26 cellular contexts compared by ENCODE assay signal in the genomic region with DNA sequence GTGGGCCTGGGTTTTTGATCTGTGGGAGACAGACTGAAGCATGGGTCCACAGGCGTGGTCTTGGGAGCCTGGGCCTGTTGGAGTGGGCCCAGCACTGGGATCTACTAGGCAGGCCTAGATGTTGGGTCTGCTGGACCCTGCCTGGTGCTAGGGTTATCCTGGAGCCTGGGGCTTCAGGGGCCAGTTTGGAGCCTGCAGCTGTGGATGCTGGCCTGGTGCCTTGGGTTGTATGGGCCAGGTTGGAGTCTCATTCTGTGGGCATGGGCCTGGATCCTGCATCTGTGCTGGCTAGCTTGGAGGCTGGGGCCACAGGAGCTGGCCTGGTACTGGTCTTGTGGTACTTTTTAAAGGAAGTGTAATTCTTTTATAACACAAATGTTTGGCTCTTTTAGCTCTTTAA.
DNase-seq lines count a peak whose midpoint lies in the region; ATAC-seq and TF ChIP-seq lines count a peak whose summit lies in the region.
"Had no signal": no experiment of that assay in that cellular context is flagged by ENCODE, and none has a peak within 500 bp of the region (broad histone marks: within the 10 kb centered on the region; RNA-seq: fewer than 3 reads in every experiment).

No MANE protein-coding gene starts in this region.

- ATAC-seq in Right ventricle myocardium inferior (peak; percentile 13), left lobe of liver (peak; percentile 53), upper lobe of right lung (peak; percentile 14), HG02571 (IDR thresholded peaks at IDR 0.05; ENCODE audit: unreplicated experiment) (no peak)
- no peak for ATAC-seq in natural killer cell treated with Interleukin-12 subunit alpha and Interleukin-12 subunit beta and Interleukin-15 and Interleukin-18, amount 100 ng/mL, for 72 hours
- ATAC-seq: A549 had no signal

- H3K27me3 ChIP-seq in right atrium auricular region, result no peaks in the 10 kb centered on the region
- H3K27me3 ChIP-seq in neuronal stem cell (ENCODE audit: control insufficient read depth in 3 of 3, insufficient read depth in 3 of 3, low read depth in 1 of 3, low read length in 3 of 3), result no peaks in the 10 kb centered on the region
- no peaks in the 10 kb centered on the region for H3K27me3 ChIP-seq in upper lobe of right lung
- H3K27me3 ChIP-seq: BLaER1 had no signal

- WGBS in neuronal stem cell (ENCODE audit: extremely low coverage in 2 of 2, insufficient read length in 2 of 2, insufficient replicate concordance in 1 of 2), 2 donors, result no CpG with 5 or more reads among the region's 1 CpG

- H3K27ac ChIP-seq in right atrium auricular region (no peak overlapping the region), neuronal stem cell (replicated peaks; ENCODE audit: low read length) (no peak overlapping the region), upper lobe of right lung (no peak overlapping the region)
- H3K27ac ChIP-seq: 22Rv1, A549, BLaER1 had no signal

- peaks cover 5% of the 10 kb centered on the region for H3K4me1 Mint-ChIP-seq in activated T-helper 2 cell treated with anti-CD3 and anti-CD28 coated beads, Interferon-gamma antibody, Interleukin-2, Interleukin-4, amounts not matched to agents 10 μg/mL and 5 μg/mL and 100 μg/mL, durations not matched to agents 14 hours and 24 hours and 36 hours (ENCODE audit: low read depth)
- H3K4me1 Mint-ChIP-seq in natural killer cell treated with Interleukin-12 subunit alpha and Interleukin-12 subunit beta and Interleukin-15 and Interleukin-18, amount 100 ng/mL, for 72 hours (ENCODE audit: low read depth in 2 of 2), result peaks cover 0 to 11% of the 10 kb centered on the region in 2 donors
- H3K4me1 Mint-ChIP-seq: B cell had no signal

- no peak overlapping the region for H3K27ac Mint-ChIP-seq in activated T-helper 2 cell treated with anti-CD3 and anti-CD28 coated beads, Interferon-gamma antibody, Interleukin-2, Interleukin-4, amounts not matched to agents 10 μg/mL and 5 μg/mL and 100 μg/mL, durations not matched to agents 14 hours and 24 hours and 36 hours
- H3K27ac Mint-ChIP-seq in natural killer cell treated with Interleukin-12 subunit alpha and Interleukin-12 subunit beta and Interleukin-15 and Interleukin-18, amount 100 ng/mL, for 72 hours, result no peak overlapping the region
- H3K27ac Mint-ChIP-seq: B cell; CD14-positive monocyte; CD4-positive, alpha-beta memory T cell; CD4-positive, CD25-positive, alpha-beta regulatory T cell; CD8-positive, alpha-beta memory T cell had no signal

- intact Hi-C loops in Right ventricle myocardium inferior (cut with DNase I), result no loop called here
- intact Hi-C loops in upper lobe of right lung (cut with DNase I), result no loop called here
- intact Hi-C loops in activated T-helper 2 cell treated with anti-CD3 and anti-CD28 coated beads, Interferon-gamma antibody, Interleukin-2, Interleukin-4, amounts not matched to agents 10 μg/mL and 5 μg/mL and 100 μg/mL, durations not matched to agents 14 hours and 24 hours and 36 hours (cut with micrococcal nuclease), result no loop called here

- no peak overlapping the region for H2BK15ac ChIP-seq in neuronal stem cell (ENCODE audit: low read length)

- H2BK120ac ChIP-seq in neuronal stem cell (ENCODE audit: low read depth, low read length), result no peak overlapping the region

- H2BK5ac ChIP-seq in neuronal stem cell (ENCODE audit: low read length), result peak overlapping the region; percentile 14

- H3K4ac ChIP-seq in neuronal stem cell (ENCODE audit: low read length), result no peak overlapping the region

- H3K4me2 ChIP-seq in neuronal stem cell (ENCODE audit: insufficient read depth, low read length, poor library complexity, severe bottlenecking), result no peak overlapping the region
- H3K4me2 ChIP-seq: A549, BLaER1 had no signal

- H3K9ac ChIP-seq in neuronal stem cell (ENCODE audit: low read depth, low read length, poor library complexity), result no peak overlapping the region
- H3K9ac ChIP-seq: BLaER1 had no signal

- H2BK12ac ChIP-seq in neuronal stem cell (ENCODE audit: low read length), result no peak overlapping the region

- no peak overlapping the region for H2AK5ac ChIP-seq in neuronal stem cell (ENCODE audit: low read depth, low read length)

- peaks cover 0 to 39% of the 10 kb centered on the region in 2 donors for H3K9me3 ChIP-seq in right atrium auricular region
- H3K9me3 ChIP-seq in neuronal stem cell (replicated peaks in 1 of 2; ENCODE audit: control insufficient read depth in 2 of 2, insufficient read depth in 1 of 2, low read depth in 1 of 2, low read length in 2 of 2), result peaks cover 8 to 26% of the 10 kb centered on the region in 2 donors
- no peaks in the 10 kb centered on the region for H3K9me3 ChIP-seq in upper lobe of right lung

- H3K4me3 Mint-ChIP-seq in activated T-helper 2 cell treated with anti-CD3 and anti-CD28 coated beads, Interferon-gamma antibody, Interleukin-2, Interleukin-4, amounts not matched to agents 10 μg/mL and 5 μg/mL and 100 μg/mL, durations not matched to agents 14 hours and 24 hours and 36 hours (ENCODE audit: low read depth), result no peak overlapping the region
- no peak overlapping the region for H3K4me3 Mint-ChIP-seq in natural killer cell treated with Interleukin-12 subunit alpha and Interleukin-12 subunit beta and Interleukin-15 and Interleukin-18, amount 100 ng/mL, for 72 hours
- H3K4me3 Mint-ChIP-seq: B cell; CD14-positive monocyte; CD4-positive, CD25-positive, alpha-beta regulatory T cell; CD8-positive, alpha-beta memory T cell had no signal

- H3K23ac ChIP-seq in neuronal stem cell (ENCODE audit: low read depth, low read length, poor library complexity), result no peak overlapping the region

- peaks cover 6% of the 10 kb centered on the region for H3K79me1 ChIP-seq in neuronal stem cell (ENCODE audit: low read depth, low read length)

- H3K36me3 Mint-ChIP-seq in activated T-helper 2 cell treated with anti-CD3 and anti-CD28 coated beads, Interferon-gamma antibody, Interleukin-2, Interleukin-4, amounts not matched to agents 10 μg/mL and 5 μg/mL and 100 μg/mL, durations not matched to agents 14 hours and 24 hours and 36 hours (ENCODE audit: low read depth), result peaks cover 10% of the 10 kb centered on the region
- H3K36me3 Mint-ChIP-seq in natural killer cell treated with Interleukin-12 subunit alpha and Interleukin-12 subunit beta and Interleukin-15 and Interleukin-18, amount 100 ng/mL, for 72 hours, result peaks cover 32% of the 10 kb centered on the region

- H3K14ac ChIP-seq in neuronal stem cell (ENCODE audit: low read length), result no peak overlapping the region

- no peak overlapping the region for H4K91ac ChIP-seq in neuronal stem cell (ENCODE audit: low read depth, low read length, poor library complexity)

- no peaks in the 10 kb centered on the region for H3K27me3 Mint-ChIP-seq in activated T-helper 2 cell treated with anti-CD3 and anti-CD28 coated beads, Interferon-gamma antibody, Interleukin-2, Interleukin-4, amounts not matched to agents 10 μg/mL and 5 μg/mL and 100 μg/mL, durations not matched to agents 14 hours and 24 hours and 36 hours (ENCODE audit: low read depth)
- H3K27me3 Mint-ChIP-seq in natural killer cell treated with Interleukin-12 subunit alpha and Interleukin-12 subunit beta and Interleukin-15 and Interleukin-18, amount 100 ng/mL, for 72 hours, result no peaks in the 10 kb centered on the region
- H3K27me3 Mint-ChIP-seq: B cell; CD4-positive, alpha-beta memory T cell; CD4-positive, CD25-positive, alpha-beta regulatory T cell had no signal

- H3K18ac ChIP-seq in neuronal stem cell (ENCODE audit: low read length), result no peak overlapping the region

- H3K9me3 Mint-ChIP-seq in activated T-helper 2 cell treated with anti-CD3 and anti-CD28 coated beads, Interferon-gamma antibody, Interleukin-2, Interleukin-4, amounts not matched to agents 10 μg/mL and 5 μg/mL and 100 μg/mL, durations not matched to agents 14 hours and 24 hours and 36 hours, result peaks cover 75% of the 10 kb centered on the region
- H3K9me3 Mint-ChIP-seq in natural killer cell treated with Interleukin-12 subunit alpha and Interleukin-12 subunit beta and Interleukin-15 and Interleukin-18, amount 100 ng/mL, for 72 hours, result peaks cover 11% of the 10 kb centered on the region

- H4K8ac ChIP-seq in neuronal stem cell (ENCODE audit: low read depth, low read length), result no peak overlapping the region

- H3K4me3 ChIP-seq in right atrium auricular region (no peak overlapping the region), neuronal stem cell (ENCODE audit: low read length in 2 of 2) (no peak overlapping the region), upper lobe of right lung (no peak overlapping the region)
- H3K4me3 ChIP-seq: A549, BLaER1 had no signal

- no peaks in the 10 kb centered on the region for H3K36me3 ChIP-seq in right atrium auricular region
- H3K36me3 ChIP-seq in neuronal stem cell (replicated peaks in 1 of 2; ENCODE audit: control insufficient read depth in 2 of 2, insufficient read depth in 2 of 2, low read length in 2 of 2), result no peaks in the 10 kb centered on the region
- H3K36me3 ChIP-seq in upper lobe of right lung, result no peaks in the 10 kb centered on the region

- H3K4me1 ChIP-seq in right atrium auricular region (no peaks in the 10 kb centered on the region), neuronal stem cell (ENCODE audit: control insufficient read depth in 2 of 2, insufficient read depth in 1 of 2, low read depth in 1 of 2, low read length in 2 of 2) (no peaks in the 10 kb centered on the region), upper lobe of right lung (no peaks in the 10 kb centered on the region)
- H3K4me1 ChIP-seq: A549, BLaER1 had no signal

- DNase-seq in Right ventricle myocardium inferior (ENCODE audit: missing footprints) (no peak), right atrium auricular region (ENCODE audit: low spot score) (no peak), left lobe of liver (ENCODE audit: low spot score) (no peak), neuronal stem cell (ENCODE audit: low spot score) (no peak), upper lobe of right lung (no peak)
- DNase-seq in activated T-helper 2 cell treated with anti-CD3 and anti-CD28 coated beads, Interferon-gamma antibody, Interleukin-2, Interleukin-4, amounts not matched to agents 10 μg/mL and 5 μg/mL and 100 μg/mL, durations not matched to agents 14 hours and 24 hours and 36 hours (ENCODE audit: low spot score), result no peak
- no peak for DNase-seq in natural killer cell treated with Interleukin-12 subunit alpha and Interleukin-12 subunit beta and Interleukin-15 and Interleukin-18, amount 100 ng/mL, for 72 hours (ENCODE audit: low spot score)
- DNase-seq: AML-193; C1 segment of cervical spinal cord; CD4-positive, alpha-beta memory T cell; CD4-positive, CD25-positive, alpha-beta regulatory T cell; CD8-positive, alpha-beta memory T cell; COR-L47; DMS 273 treated with DMSO at 0.1 percent for 48 hours; DMS153; DMS53; DMS79; DND-41; EL; GDM1 had no signal

- no peak overlapping the region for H2AFZ ChIP-seq in neuronal stem cell (ENCODE audit: low read length)

- TF ChIP-seq CTCF in right atrium auricular region (IDR thresholded peaks at IDR 0.05) (no peak), upper lobe of right lung (IDR thresholded peaks at IDR 0.05) (no peak)

Comparison
In these comparisons a context has a peak if more than half of its experiments do, and no peak if none do; other contexts are left out.
1. ATAC-seq: peak in Right ventricle myocardium inferior (single experiment), left lobe of liver (single experiment) and upper lobe of right lung (single experiment); none in HG02571 (single experiment) and natural killer cell treated with Interleukin-12 subunit alpha and Interleukin-12 subunit beta and Interleukin-15 and Interleukin-18, amount 100 ng/mL, for 72 hours (0 of 2).